ENCODE assay signal across 1 cellular context in the genomic region with DNA sequence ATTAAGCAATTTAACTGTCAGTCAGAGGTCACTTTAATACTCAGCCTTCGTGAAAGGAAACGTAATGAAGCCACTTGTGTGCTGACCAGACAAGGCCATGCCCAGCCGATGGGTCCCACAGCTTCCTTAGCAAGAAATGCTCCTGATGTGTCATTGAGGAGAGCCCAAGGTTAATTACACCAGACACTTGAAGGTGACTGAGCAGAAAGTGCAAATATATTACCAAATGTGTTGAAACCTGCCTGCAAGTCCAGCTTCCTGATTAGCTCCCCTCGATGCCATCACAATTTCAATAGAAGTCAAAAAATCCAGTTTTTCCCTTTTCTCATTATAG.
TF ChIP-seq lines count a peak whose summit lies in the region.

No MANE protein-coding gene starts in this region.

TF ChIP-seq in IMR-90, 13 proteins besides CTCF, POLR2A, EP300 and RAD21:
- no peak for TF ChIP-seq BHLHE40 (IDR thresholded peaks at IDR 0.05; ENCODE audit: low read depth, low read length)
- no peak for TF ChIP-seq NFE2L2 (IDR thresholded peaks at IDR 0.05; ENCODE audit: low read depth, low read length)
- no peak for TF ChIP-seq ELK1 (IDR thresholded peaks at IDR 0.05; ENCODE audit: borderline replicate concordance, low read depth, low read length)
- TF ChIP-seq FOS (IDR thresholded peaks at IDR 0.05; ENCODE audit: low read depth, low read length) = no peak
- no peak for TF ChIP-seq SMC3 (IDR thresholded peaks at IDR 0.05; ENCODE audit: low read depth, low read length)
- TF ChIP-seq CEBPB (IDR thresholded peaks at IDR 0.05; ENCODE audit: low read depth, low read length) = no peak
- TF ChIP-seq CHD1 (IDR thresholded peaks at IDR 0.05; ENCODE audit: low read depth, low read length) = no peak
- no peak for TF ChIP-seq RCOR1 (IDR thresholded peaks at IDR 0.05; ENCODE audit: insufficient replicate concordance, low read length)
- TF ChIP-seq MAZ (IDR thresholded peaks at IDR 0.05; ENCODE audit: borderline replicate concordance, low read depth, low read length) = no peak
- no peak for TF ChIP-seq RFX5 (IDR thresholded peaks at IDR 0.05; ENCODE audit: low read depth, low read length)
- no peak for TF ChIP-seq MXI1 (IDR thresholded peaks at IDR 0.05; ENCODE audit: borderline replicate concordance, low read depth, low read length)
- no peak for TF ChIP-seq MAFK (IDR thresholded peaks at IDR 0.05; ENCODE audit: low read depth, low read length)
